10 cellular contexts compared by ENCODE assay signal in the genomic region with DNA sequence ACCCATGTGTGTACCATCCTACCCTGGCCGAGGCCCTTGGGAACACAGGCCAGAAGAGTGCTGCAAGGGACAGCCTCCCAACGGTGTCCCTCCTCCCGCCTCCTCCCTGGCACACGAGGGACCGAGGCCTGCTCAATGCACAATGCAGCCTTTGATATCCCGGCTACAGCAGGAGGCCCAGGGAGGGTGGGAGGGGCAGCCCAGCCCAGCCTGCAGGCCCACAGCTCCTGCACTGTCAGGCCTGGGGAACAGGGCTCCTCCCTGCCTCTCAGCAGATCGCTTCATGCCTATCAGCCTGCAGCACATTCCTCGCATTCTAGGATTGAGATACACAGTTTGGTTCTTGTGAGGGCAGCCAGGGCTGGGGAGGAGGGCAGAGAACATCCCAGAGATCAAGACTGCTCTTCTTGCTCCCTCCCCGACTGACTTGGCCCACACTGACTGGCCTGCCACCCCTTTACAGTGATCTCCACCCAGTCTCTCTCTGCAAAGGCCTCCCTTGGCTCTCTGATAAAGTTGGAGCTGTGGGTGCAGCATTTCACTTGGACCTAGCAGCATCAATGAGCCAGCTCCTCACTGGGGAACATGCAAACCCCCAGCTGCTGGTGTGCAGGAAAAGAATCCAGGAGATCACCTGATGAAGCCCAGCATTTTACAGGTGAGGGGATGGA. TPM values are rescaled to one million over a fixed set of nuclear protein-coding genes. Genes with fewer than 3 reads are reported as not detected.
DNase-seq lines count a peak whose midpoint lies in the region; ATAC-seq, FAIRE-seq and TF ChIP-seq lines count a peak whose summit lies in the region.
"Had no signal": no experiment of that assay in that cellular context is flagged by ENCODE, and none has a peak within 500 bp of the region (broad histone marks: within the 10 kb centered on the region; RNA-seq: fewer than 3 reads in every experiment).

A gene (minus strand): TSS at position 46 of the 671 bp plus-strand sequence. CDS start 40 bp downstream, at position 6.

- CTCF ChIA-PET in naive thymus-derived CD4-positive, alpha-beta T cell (lab: Charles Lee) = no interaction called here

- DNase-seq in H54 (ENCODE audit: insufficient read length, low spot score) (peak; percentile 69), hypothalamus (lab: John Stamatoyannopoulos, UW) (peak in 48 of 51 donors; percentile 9 to 93 (median 79)), gastrocnemius medialis (no peak), DMS53 (lab: John Stamatoyannopoulos, UW) (no peak), G401 (ENCODE audit: low spot score) (no peak)
- DNase-seq in naive thymus-derived CD4-positive, alpha-beta T cell = no peak
- DNase-seq: naive thymus-derived CD8-positive, alpha-beta T cell had no signal

- H3K4me1 ChIP-seq in gastrocnemius medialis = no peaks in the 10 kb centered on the region
- H3K4me1 ChIP-seq in naive thymus-derived CD4-positive, alpha-beta T cell (ENCODE audit: control insufficient read depth in 2 of 2, insufficient read depth in 2 of 2, low read length in 2 of 2) = no peaks in the 10 kb centered on the region

- no peaks in the 10 kb centered on the region for H3K36me3 ChIP-seq in gastrocnemius medialis
- H3K36me3 ChIP-seq in naive thymus-derived CD4-positive, alpha-beta T cell (ENCODE audit: control insufficient read depth in 2 of 3, insufficient read depth in 3 of 3, low read length in 3 of 3) = no peaks in the 10 kb centered on the region

- H3K4me3 Mint-ChIP-seq in brain = peak within 1 kb of the TSS in 1 of 5 experiments; percentile 8
- no peak within 1 kb of the TSS for H3K4me3 Mint-ChIP-seq in naive thymus-derived CD4-positive, alpha-beta T cell
- H3K4me3 Mint-ChIP-seq: naive thymus-derived CD8-positive, alpha-beta T cell had no signal

- no peak within 1 kb of the TSS for H3K4me3 ChIP-seq in gastrocnemius medialis
- no peak within 1 kb of the TSS for H3K4me3 ChIP-seq in naive thymus-derived CD4-positive, alpha-beta T cell (ENCODE audit: low read length)

- ATAC-seq in gastrocnemius medialis (no peak), GM21717 (IDR thresholded peaks at IDR 0.05; ENCODE audit: unreplicated experiment) (no peak)
- ATAC-seq in naive thymus-derived CD4-positive, alpha-beta T cell = no peak
- ATAC-seq: naive thymus-derived CD8-positive, alpha-beta T cell had no signal

- H3K9me3 ChIP-seq in gastrocnemius medialis = no peaks in the 10 kb centered on the region
- no peaks in the 10 kb centered on the region for H3K9me3 ChIP-seq in naive thymus-derived CD4-positive, alpha-beta T cell (ENCODE audit: control insufficient read depth in 2 of 3, low read length in 3 of 3)

- peak within 1 kb of the TSS; percentile 12 to 61 (median 52) for H3K27ac ChIP-seq in gastrocnemius medialis
- no peak within 1 kb of the TSS for H3K27ac ChIP-seq in naive thymus-derived CD4-positive, alpha-beta T cell (ENCODE audit: low read depth, low read length)

- POLR2A ChIA-PET in naive thymus-derived CD4-positive, alpha-beta T cell (lab: Charles Lee) = no interaction called here

- in situ Hi-C loops in gastrocnemius medialis (cut with MboI; ENCODE audit: low sequenced_read_pairs in 4 of 4) (no loop called here), G401 (cut with HindIII; ENCODE audit: low sequenced_read_pairs) (no loop called here)

- no peaks in the 10 kb centered on the region for H3K36me3 Mint-ChIP-seq in brain
- H3K36me3 Mint-ChIP-seq in naive thymus-derived CD4-positive, alpha-beta T cell = no peaks in the 10 kb centered on the region

- H3K27ac Mint-ChIP-seq in brain = peak within 1 kb of the TSS in 4 of 5 experiments; percentile 29 to 75 (median 65)
- no peak within 1 kb of the TSS for H3K27ac Mint-ChIP-seq in naive thymus-derived CD4-positive, alpha-beta T cell
- H3K27ac Mint-ChIP-seq: naive thymus-derived CD8-positive, alpha-beta T cell had no signal

- intact Hi-C loops in gastrocnemius medialis (cut with DNase I; ENCODE audit: low total_unique reads) = no loop called here
- intact Hi-C loops in naive thymus-derived CD4-positive, alpha-beta T cell (cut with micrococcal nuclease) = no loop called here

- peaks cover 0 to 7% (median 5%) of the 10 kb centered on the region in 5 experiments for H3K9me3 Mint-ChIP-seq in brain
- H3K9me3 Mint-ChIP-seq in naive thymus-derived CD4-positive, alpha-beta T cell = peaks cover 0 to 26% (median 6%) of the 10 kb centered on the region in 11 donors

- FAIRE-seq in H54 (lab: Jason Lieb, UNC) = no peak

- peaks cover 16% of the 10 kb centered on the region for H3K4me1 Mint-ChIP-seq in brain
- H3K4me1 Mint-ChIP-seq in naive thymus-derived CD4-positive, alpha-beta T cell = no peaks in the 10 kb centered on the region
- H3K4me1 Mint-ChIP-seq: naive thymus-derived CD8-positive, alpha-beta T cell had no signal

- H3K27me3 ChIP-seq in gastrocnemius medialis = no peaks in the 10 kb centered on the region
- no peaks in the 10 kb centered on the region for H3K27me3 ChIP-seq in naive thymus-derived CD4-positive, alpha-beta T cell (ENCODE audit: control insufficient read depth in 2 of 2, insufficient read depth in 2 of 2, low read length in 2 of 2)

- no peak for TF ChIP-seq CTCF in brain (conservative IDR thresholded peaks at IDR 0.05)
- no peak for TF ChIP-seq CTCF in gastrocnemius medialis (IDR thresholded peaks at IDR 0.05 in 4 of 5, conservative IDR thresholded peaks at IDR 0.05 in 1 of 5)

- TF ChIP-seq POLR2A in H54 (IDR thresholded peaks at IDR 0.05; ENCODE audit: low read depth, low read length) = peak; percentile 34; the same call in 1 of the 2 replicates
- TF ChIP-seq POLR2A in gastrocnemius medialis (IDR thresholded peaks at IDR 0.05) = no peak

- peaks cover 6% of the 10 kb centered on the region for H3K27me3 Mint-ChIP-seq in brain
- H3K27me3 Mint-ChIP-seq in naive thymus-derived CD4-positive, alpha-beta T cell = peaks cover 0 to 28% (median 14%) of the 10 kb centered on the region in 5 donors

RNA-seq across cellular contexts. Expression of the gene that starts here (rescaled TPM):
- 2.1 TPM for polyA plus RNA-seq in brain (ENCODE audit: insufficient read depth, low read depth, low replicate concordance)
- under 1 TPM in 3 of 4 donors, not detected in 1; 0.10 to 0.41 (median 0.20) TPM for total RNA-seq in gastrocnemius medialis
- not detected in 2 replicates for total RNA-seq in G401 (2014; rRNA removed; shearing (Covaris generic))
- under 1 TPM in 2 of 5 experiments, not detected in 3; 0.08 to 0.59 TPM for total RNA-seq in naive thymus-derived CD4-positive, alpha-beta T cell
- polyA plus RNA-seq in naive thymus-derived CD4-positive, alpha-beta T cell = not detected
- total RNA-seq: naive thymus-derived CD8-positive, alpha-beta T cell; T-helper 1 cell treated with Interleukin-12 subunit alpha and Interleukin-12 subunit beta and Interleukin-4 antibody, amounts not matched to agents 30 ng/mL and 1 ng/mL, for 36 hours had no signal
- polyA plus RNA-seq: naive thymus-derived CD8-positive, alpha-beta T cell had no signal

Comparison
In these comparisons a context has a peak if more than half of its experiments do, and no peak if none do; other contexts are left out.
1. DNase-seq: peak in H54 (single experiment) and hypothalamus (48 of 51); none in gastrocnemius medialis (0 of 2), DMS53 (single experiment), G401 (single experiment) and naive thymus-derived CD4-positive, alpha-beta T cell (0 of 9).
2. H3K27ac Mint-ChIP-seq: peak in brain (4 of 5); none in naive thymus-derived CD4-positive, alpha-beta T cell (0 of 9).